In genomic region chr17:50601789-50602375, GRCh38 we compare ENCODE assay signal across 24 cellular contexts. TPM values are rescaled to one million over a fixed set of nuclear protein-coding genes. Genes with fewer than 3 reads are reported as not detected.
"Had no signal": no experiment of that assay in that cellular context is flagged by ENCODE, and none has a peak within 500 bp of the region (broad histone marks: within the 10 kb centered on the region; RNA-seq: fewer than 3 reads in every experiment).

No MANE protein-coding gene starts in this region.

- H3K4me3 Mint-ChIP-seq: activated CD8-positive, alpha-beta T cell treated with anti-CD3 and anti-CD28 coated beads, Interleukin-2, amount 10 ng/mL, durations not matched to agents 7 days and 5 days; activated naive CD4-positive, alpha-beta T cell treated with anti-CD3 and anti-CD28 coated beads, Interleukin-2, amount 50 U/mL, for 24 hours; immature natural killer cell; naive thymus-derived CD8-positive, alpha-beta T cell; stimulated activated effector memory CD8-positive, alpha-beta T cell treated with anti-CD3 and anti-CD28 coated beads, Interleukin-12 subunit alpha, Interleukin-12 subunit beta, amount 100 ng/mL, for 72 hours had no signal

- H3K27me3 ChIP-seq: right lobe of liver, transverse colon, vagina had no signal

- H3K27ac Mint-ChIP-seq: activated CD8-positive, alpha-beta T cell treated with anti-CD3 and anti-CD28 coated beads, Interleukin-2, amount 10 ng/mL, durations not matched to agents 7 days and 5 days; activated naive CD4-positive, alpha-beta T cell treated with anti-CD3 and anti-CD28 coated beads, Interleukin-2, amount 50 U/mL, for 24 hours; immature natural killer cell; naive thymus-derived CD8-positive, alpha-beta T cell; stimulated activated effector memory CD8-positive, alpha-beta T cell treated with anti-CD3 and anti-CD28 coated beads, Interleukin-12 subunit alpha, Interleukin-12 subunit beta, amount 100 ng/mL, for 72 hours had no signal

- DNase-seq: activated CD4-positive, alpha-beta T cell treated with anti-CD3 and anti-CD28 coated beads for 1 hour; activated CD4-positive, alpha-beta T cell treated with anti-CD3 and anti-CD28 coated beads, Interleukin-2, amount 50 U/mL, for 1 hour; activated CD8-positive, alpha-beta T cell treated with anti-CD3 and anti-CD28 coated beads, Interleukin-2, amount 10 ng/mL, durations not matched to agents 7 days and 5 days; activated gamma-delta T cell treated with Interleukin-2 at 50 U/mL for 16 hours; aorta; central memory CD4-positive, alpha-beta T cell; effector memory CD4-positive, alpha-beta T cell; foreskin keratinocyte; immature natural killer cell; naive thymus-derived CD8-positive, alpha-beta T cell; occipital lobe; posterior cingulate gyrus; right lobe of liver; stimulated activated CD4-positive, alpha-beta T cell treated with anti-CD3 and anti-CD28 coated beads, Interleukin-1b, Interleukin-23, amount 100 ng/mL, for 48 hours; transverse colon had no signal

- H3K9me3 Mint-ChIP-seq: activated naive CD4-positive, alpha-beta T cell treated with anti-CD3 and anti-CD28 coated beads, Interleukin-2, amount 50 U/mL, for 24 hours; naive thymus-derived CD8-positive, alpha-beta T cell; stimulated activated effector memory CD8-positive, alpha-beta T cell treated with anti-CD3 and anti-CD28 coated beads, Interleukin-12 subunit alpha, Interleukin-12 subunit beta, amount 100 ng/mL, for 72 hours had no signal

- H3K36me3 Mint-ChIP-seq: activated naive CD4-positive, alpha-beta T cell treated with anti-CD3 and anti-CD28 coated beads, Interleukin-2, amount 50 U/mL, for 24 hours; immature natural killer cell; naive thymus-derived CD8-positive, alpha-beta T cell; stimulated activated effector memory CD8-positive, alpha-beta T cell treated with anti-CD3 and anti-CD28 coated beads, Interleukin-12 subunit alpha, Interleukin-12 subunit beta, amount 100 ng/mL, for 72 hours had no signal

- H3K4me3 ChIP-seq: lung, right lobe of liver, skin epidermis, transverse colon, vagina had no signal

- ATAC-seq: activated CD8-positive, alpha-beta T cell treated with anti-CD3 and anti-CD28 coated beads, Interleukin-2, amount 10 ng/mL, durations not matched to agents 7 days and 5 days; foreskin keratinocyte; left lobe of liver; naive thymus-derived CD8-positive, alpha-beta T cell; right lobe of liver; stimulated activated effector memory CD8-positive, alpha-beta T cell treated with anti-CD3 and anti-CD28 coated beads, Interleukin-12 subunit alpha, Interleukin-12 subunit beta, amount 100 ng/mL, for 72 hours had no signal

- H3K4me1 Mint-ChIP-seq: activated naive CD4-positive, alpha-beta T cell treated with anti-CD3 and anti-CD28 coated beads, Interleukin-2, amount 50 U/mL, for 24 hours; immature natural killer cell; stimulated activated effector memory CD8-positive, alpha-beta T cell treated with anti-CD3 and anti-CD28 coated beads, Interleukin-12 subunit alpha, Interleukin-12 subunit beta, amount 100 ng/mL, for 72 hours had no signal

- H3K36me3 ChIP-seq: right lobe of liver, transverse colon, vagina had no signal

- H3K4me1 ChIP-seq: foreskin keratinocyte, right lobe of liver had no signal

- H3K9me3 ChIP-seq: right lobe of liver, transverse colon, vagina had no signal

- H3K27ac ChIP-seq: foreskin keratinocyte, right lobe of liver, skin epidermis, transverse colon, vagina had no signal

RNA-seq across cellular contexts. Expression of gene ABCC3, which starts 32.8 kb away (rescaled TPM):
- total RNA-seq: activated CD8-positive, alpha-beta T cell treated with anti-CD3 and anti-CD28 coated beads, Interleukin-2, amount 10 ng/mL, durations not matched to agents 7 days and 5 days had no signal
- polyA plus RNA-seq: naive thymus-derived CD8-positive, alpha-beta T cell had no signal

RNA-seq across cellular contexts. Expression of gene CACNA1G, which starts 41.4 kb away (rescaled TPM):
- total RNA-seq: activated CD8-positive, alpha-beta T cell treated with anti-CD3 and anti-CD28 coated beads, Interleukin-2, amount 10 ng/mL, durations not matched to agents 7 days and 5 days; dermis microvascular lymphatic vessel endothelial cell; glomerular endothelial cell; kidney epithelial cell; right lobe of liver had no signal
- polyA plus RNA-seq: aorta; immature natural killer cell; naive thymus-derived CD8-positive, alpha-beta T cell had no signal
